In the genomic region with DNA sequence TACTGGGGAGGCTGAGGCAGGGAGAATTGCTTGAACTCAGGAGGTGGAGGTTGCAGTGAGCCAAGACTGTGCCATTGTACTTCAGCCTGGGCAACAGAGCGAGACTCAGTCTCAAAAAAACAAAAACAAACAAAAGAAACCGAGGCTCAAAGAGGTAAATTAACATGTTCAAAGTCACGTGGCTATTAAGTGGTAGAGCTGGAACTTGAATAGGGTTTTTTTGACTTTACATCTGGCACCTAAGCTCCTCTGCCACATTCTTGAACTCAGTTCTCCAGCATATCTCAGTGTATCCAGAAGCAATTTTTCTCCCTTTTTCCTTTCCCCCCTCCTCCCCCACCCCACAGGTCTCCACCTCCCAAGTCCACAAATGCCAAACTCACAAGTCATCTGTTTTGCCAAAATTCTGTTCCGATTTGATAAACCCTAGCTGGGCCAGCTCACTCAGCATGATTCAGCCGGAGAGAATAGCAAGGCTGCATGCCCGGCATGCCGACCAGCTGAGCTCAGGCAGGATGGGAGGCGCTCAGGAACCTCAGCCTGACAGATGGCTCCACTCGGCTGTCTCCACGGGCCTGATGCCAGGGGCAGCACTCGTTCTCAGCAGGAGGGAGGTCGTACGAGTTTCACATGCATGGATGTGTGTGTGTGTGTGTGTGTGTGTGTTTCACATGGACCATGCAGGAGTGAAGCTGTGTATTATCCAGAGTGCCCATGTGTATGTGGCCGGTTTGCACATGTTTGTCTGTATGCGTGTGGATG, we compare ENCODE assay signal across 7 cellular contexts.
DNase-seq lines count a peak whose midpoint lies in the region; ATAC-seq and TF ChIP-seq lines count a peak whose summit lies in the region.

No MANE protein-coding gene starts in this region.

- H3K79me2 ChIP-seq in mesendoderm (ENCODE audit: control insufficient read depth, insufficient read depth, low read length), result no peaks in the 10 kb centered on the region

- H4K8ac ChIP-seq in mesendoderm (ENCODE audit: low read depth, low read length), result no peak overlapping the region

- TF ChIP-seq CTCF in esophagus muscularis mucosa (IDR thresholded peaks at IDR 0.05), result no peak

- no peak overlapping the region for H4K5ac ChIP-seq in mesendoderm (ENCODE audit: low read length)

- peak overlapping the region; percentile 31 for H3K4me2 ChIP-seq in mesendoderm (ENCODE audit: low read length)

- no peak overlapping the region for H3K23ac ChIP-seq in mesendoderm (ENCODE audit: low read length)

- H3K27me3 Mint-ChIP-seq in activated T-cell treated with anti-CD3 and anti-CD28 coated beads, Interleukin-2, amount 50 U/mL, for 4 hours (ENCODE audit: low read depth), result no peaks in the 10 kb centered on the region

- WGBS in esophagus muscularis mucosa, result 27% methylated on average over 14 of the region's 15 CpGs
- no CpG with 5 or more reads among the region's 15 CpGs for WGBS in mesendoderm (ENCODE audit: extremely low coverage, insufficient coverage, low lambda C conversion rate)

- no peaks in the 10 kb centered on the region for H3K79me1 ChIP-seq in mesendoderm (ENCODE audit: low read length)

- peaks cover 5% of the 10 kb centered on the region for H3K36me3 Mint-ChIP-seq in activated T-cell treated with anti-CD3 and anti-CD28 coated beads, Interleukin-2, amount 50 U/mL, for 4 hours (ENCODE audit: insufficient read depth)

- H3K4me3 ChIP-seq in esophagus muscularis mucosa, result peak overlapping the region in 1 of 4 donors; percentile 6
- no peak overlapping the region for H3K4me3 ChIP-seq in mesendoderm (ENCODE audit: low read length)

- H3K4me1 ChIP-seq in esophagus muscularis mucosa (peaks cover 39 to 48% (median 46%) of the 10 kb centered on the region in 4 donors), mesendoderm (ENCODE audit: control insufficient read depth, low read depth, low read length) (peaks cover 10% of the 10 kb centered on the region)

- intact Hi-C loops in esophagus muscularis mucosa (cut with DNase I), result loop anchor here (5.0 kb wide), 1 partner anchor 40 kb away; no protein-coding TSS in a partner anchor

- TF ChIP-seq POLR2A in esophagus muscularis mucosa (IDR thresholded peaks at IDR 0.05; ENCODE audit: low read depth), result no peak

- H3K36me3 ChIP-seq in esophagus muscularis mucosa (no peaks in the 10 kb centered on the region), mesendoderm (ENCODE audit: control insufficient read depth, insufficient read depth, low read length) (no peaks in the 10 kb centered on the region)

- H2AK5ac ChIP-seq in mesendoderm (ENCODE audit: low read length), result no peak overlapping the region

- peak overlapping the region; percentile 49 for H2BK5ac ChIP-seq in mesendoderm (ENCODE audit: low read length)

- H3K9me3 Mint-ChIP-seq in activated T-cell treated with anti-CD3 and anti-CD28 coated beads, Interleukin-2, amount 50 U/mL, for 4 hours, result no peaks in the 10 kb centered on the region

- H3K9me3 ChIP-seq in esophagus muscularis mucosa, result no peaks in the 10 kb centered on the region

- no peak overlapping the region for H2BK120ac ChIP-seq in mesendoderm (ENCODE audit: low read depth, low read length)

- peak overlapping the region; percentile 68 for H3K56ac ChIP-seq in mesendoderm (ENCODE audit: low read length)

- no peak for ATAC-seq in activated T-cell treated with anti-CD3 and anti-CD28 coated beads, Interleukin-2, amount 50 U/mL, for 4 hours
- ATAC-seq in activated CD4-positive, CD25-positive, alpha-beta regulatory T cell treated with anti-CD3 and anti-CD28 coated beads, Interleukin-2, amount 50 U/mL, for 24 hours, result no peak

- H3K27ac ChIP-seq in esophagus muscularis mucosa (replicated peaks in 1 of 4), result peak overlapping the region; percentile 51 to 71 (median 62)
- H3K27ac ChIP-seq in mesendoderm (ENCODE audit: low read depth, low read length), result peak overlapping the region; percentile 32

- H3K4ac ChIP-seq in mesendoderm (ENCODE audit: low read depth, low read length), result no peak overlapping the region

- H3K4me3 Mint-ChIP-seq in activated T-cell treated with anti-CD3 and anti-CD28 coated beads, Interleukin-2, amount 50 U/mL, for 4 hours, result no peak overlapping the region

- H3K4me1 Mint-ChIP-seq in activated T-cell treated with anti-CD3 and anti-CD28 coated beads, Interleukin-2, amount 50 U/mL, for 4 hours (ENCODE audit: low read depth), result no peaks in the 10 kb centered on the region

- H2BK15ac ChIP-seq in mesendoderm (replicated peaks; ENCODE audit: low read depth), result no peak overlapping the region

- peak overlapping the region; percentile 19 for H3K9ac ChIP-seq in mesendoderm (ENCODE audit: low read length)

- H3K27me3 ChIP-seq in esophagus muscularis mucosa (no peaks in the 10 kb centered on the region), mesendoderm (ENCODE audit: insufficient read depth, low read length, poor library complexity) (no peaks in the 10 kb centered on the region)

- DNase-seq in HK-2 (ENCODE audit: unreplicated experiment) (peak; percentile 92), RKO (ENCODE audit: low spot score) (peak; percentile 97), esophagus muscularis mucosa (ENCODE audit: extremely low spot score) (peak; percentile 95), mesendoderm (peak; percentile 100), NCI-H1436 (lab: John Stamatoyannopoulos, UW) (no peak)
- DNase-seq in activated T-cell treated with anti-CD3 and anti-CD28 coated beads, Interleukin-2, amount 50 U/mL, for 4 hours, result no peak

- H3K18ac ChIP-seq in mesendoderm (ENCODE audit: low read length), result no peak overlapping the region

- no peak for TF ChIP-seq EP300 in esophagus muscularis mucosa (IDR thresholded peaks at IDR 0.05)

Comparison
In these comparisons a context has a peak if more than half of its experiments do, and no peak if none do; other contexts are left out.
1. DNase-seq: peak in HK-2 (single experiment), RKO (single experiment), esophagus muscularis mucosa (single experiment) and mesendoderm (single experiment); none in NCI-H1436 (single experiment) and activated T-cell treated with anti-CD3 and anti-CD28 coated beads, Interleukin-2, amount 50 U/mL, for 4 hours (single experiment).